10 cellular contexts compared by ENCODE assay signal in genomic region chr11:65298655-65299179, GRCh38. TPM values are rescaled to one million over a fixed set of nuclear protein-coding genes. Genes with fewer than 3 reads are reported as not detected.
A peak's percentile ranks its signal among the peaks of the same experiment; 100 is the strongest.
DNase-seq lines count a peak whose midpoint lies in the region; ATAC-seq and TF ChIP-seq lines count a peak whose summit lies in the region.
"Had no signal": no experiment of that assay in that cellular context is flagged by ENCODE, and none has a peak within 500 bp of the region (broad histone marks: within the 10 kb centered on the region; RNA-seq: fewer than 3 reads in every experiment).

No MANE protein-coding gene starts in this region.

- H3K18ac ChIP-seq in neuronal stem cell (ENCODE audit: low read length), result no peak overlapping the region

- no peak overlapping the region for H2BK120ac ChIP-seq in neuronal stem cell (ENCODE audit: low read depth, low read length)

- dilution Hi-C loops in mammary epithelial cell (cut with HindIII; ENCODE audit: low sequenced_read_pairs), result no loop called here

- no TSS peak for BruUV-seq in mammary epithelial cell (replicated peaks; lab: Mats Ljungman, UMichigan)

- ATAC-seq in aorta (ENCODE audit: low FRiP score), result peak; percentile 67
- no peak for ATAC-seq in HG02885 (IDR thresholded peaks at IDR 0.05; ENCODE audit: poor library complexity, unreplicated experiment)

- CTCF ChIA-PET in mammary epithelial cell (lab: Charles Lee; ENCODE audit: low non-redundant PET), result no interaction called here

- H3K9me3 ChIP-seq in breast epithelium (no peaks in the 10 kb centered on the region), mammary epithelial cell (replicated peaks; ENCODE audit: insufficient read depth, low read length) (no peaks in the 10 kb centered on the region), neuronal stem cell (replicated peaks in 1 of 2; ENCODE audit: control insufficient read depth in 2 of 2, insufficient read depth in 1 of 2, low read depth in 1 of 2, low read length in 2 of 2) (no peaks in the 10 kb centered on the region), aorta (ENCODE audit: control insufficient read depth, low read length) (no peaks in the 10 kb centered on the region)

- H3K27me3 ChIP-seq in breast epithelium (no peaks in the 10 kb centered on the region), mammary epithelial cell (ENCODE audit: insufficient read depth, low read length) (no peaks in the 10 kb centered on the region), neuronal stem cell (ENCODE audit: control insufficient read depth in 3 of 3, insufficient read depth in 3 of 3, low read depth in 1 of 3, low read length in 3 of 3) (no peaks in the 10 kb centered on the region), aorta (ENCODE audit: control insufficient read depth in 1 of 2, insufficient read depth in 2 of 2, low read length in 1 of 2) (no peaks in the 10 kb centered on the region)

- WGBS in mammary epithelial cell (ENCODE audit: low coverage, missing lambda C conversion rate), result 86% methylated on average over 7 of the region's 12 CpGs
- WGBS in neuronal stem cell (ENCODE audit: extremely low coverage in 2 of 2, insufficient read length in 2 of 2, insufficient replicate concordance in 1 of 2), 2 donors, result no CpG with 5 or more reads among the region's 12 CpGs
- 31 to 34% methylated on average over 12 of the region's 12 CpGs for WGBS in aorta, 2 donors

- H4K8ac ChIP-seq in neuronal stem cell (ENCODE audit: low read depth, low read length), result no peak overlapping the region

- H3K4me2 ChIP-seq in mammary epithelial cell (ENCODE audit: insufficient read depth, low read depth, low read length) (no peak overlapping the region), neuronal stem cell (ENCODE audit: insufficient read depth, low read length, poor library complexity, severe bottlenecking) (no peak overlapping the region)

- no peak overlapping the region for H3K4me3 ChIP-seq in breast epithelium
- no peak overlapping the region for H3K4me3 ChIP-seq in mammary epithelial cell (replicated peaks in 1 of 3; ENCODE audit: insufficient read depth in 1 of 3, low read depth in 2 of 3, low read length in 3 of 3)
- no peak overlapping the region for H3K4me3 ChIP-seq in neuronal stem cell (ENCODE audit: low read length in 2 of 2)
- H3K4me3 ChIP-seq in aorta (ENCODE audit: low read length in 2 of 2), result no peak overlapping the region

- no peak overlapping the region for H2BK5ac ChIP-seq in neuronal stem cell (ENCODE audit: low read length)

- H3K79me2 ChIP-seq in mammary epithelial cell (ENCODE audit: insufficient read depth, low read length), result no peaks in the 10 kb centered on the region

- DNase-seq in breast epithelium (ENCODE audit: low spot score in 2 of 2) (no peak), mammary epithelial cell (no peak), head of caudate nucleus (peak; percentile 60 to 95 (median 82)), neuronal stem cell (ENCODE audit: low spot score) (no peak), aorta (peak; percentile 75 to 80), DMS153 (lab: John Stamatoyannopoulos, UW) (no peak), amniotic stem cell (lab: John Stamatoyannopoulos, UW) (no peak)
- DNase-seq: 8988T, NCI-H187 had no signal

- H3K36me3 ChIP-seq in breast epithelium (no peaks in the 10 kb centered on the region), mammary epithelial cell (ENCODE audit: insufficient read depth, low read length) (peaks cover 6% of the 10 kb centered on the region), neuronal stem cell (replicated peaks in 1 of 2; ENCODE audit: control insufficient read depth in 2 of 2, insufficient read depth in 2 of 2, low read length in 2 of 2) (peaks cover 43 to 88% of the 10 kb centered on the region in 2 donors), aorta (ENCODE audit: control insufficient read depth in 1 of 2, insufficient read depth in 2 of 2, low read length in 1 of 2) (no peaks in the 10 kb centered on the region)

- H2BK12ac ChIP-seq in neuronal stem cell (ENCODE audit: low read length), result no peak overlapping the region

- no peaks in the 10 kb centered on the region for H3K79me1 ChIP-seq in neuronal stem cell (ENCODE audit: low read depth, low read length)

- H2AK5ac ChIP-seq in neuronal stem cell (ENCODE audit: low read depth, low read length), result no peak overlapping the region

- H3K14ac ChIP-seq in neuronal stem cell (ENCODE audit: low read length), result no peak overlapping the region

- no peak overlapping the region for H3K23ac ChIP-seq in neuronal stem cell (ENCODE audit: low read depth, low read length, poor library complexity)

- TF ChIP-seq CTCF in breast epithelium (IDR thresholded peaks at IDR 0.05) (no peak), mammary epithelial cell (conservative IDR thresholded peaks at IDR 0.05 in 1 of 2, IDR thresholded peaks at IDR 0.05 in 1 of 2; ENCODE audit: extremely low read depth in 1 of 2, insufficient read depth in 1 of 2, low read depth in 1 of 2, low read length in 2 of 2) (no peak)

- H4K20me1 ChIP-seq in mammary epithelial cell (ENCODE audit: insufficient read depth, low read length), result no peaks in the 10 kb centered on the region

- H3K27ac ChIP-seq in breast epithelium (peak overlapping the region; percentile 36 to 85), mammary epithelial cell (ENCODE audit: insufficient read depth, low read depth, low read length) (no peak overlapping the region), neuronal stem cell (replicated peaks; ENCODE audit: low read length) (no peak overlapping the region), aorta (ENCODE audit: low read depth in 1 of 2, low read length in 2 of 2) (peak overlapping the region in 1 of 2 donors; percentile 28)

- no peak overlapping the region for H4K91ac ChIP-seq in neuronal stem cell (ENCODE audit: low read depth, low read length, poor library complexity)

- intact Hi-C loops in breast epithelium (cut with DNase I; ENCODE audit: low total_unique reads) (no loop called here), mammary epithelial cell (cut with micrococcal nuclease) (no loop called here), head of caudate nucleus (cut with DNase I) (no loop called here), aorta (cut with DNase I) (no loop called here)

- H2BK15ac ChIP-seq in neuronal stem cell (ENCODE audit: low read length), result no peak overlapping the region

- no peak for TF ChIP-seq POLR2A in breast epithelium (IDR thresholded peaks at IDR 0.05)

- no peak overlapping the region for H3K4ac ChIP-seq in neuronal stem cell (ENCODE audit: low read length)

- H3K4me1 ChIP-seq in breast epithelium (no peaks in the 10 kb centered on the region), mammary epithelial cell (ENCODE audit: insufficient read depth, low read length) (no peaks in the 10 kb centered on the region), neuronal stem cell (ENCODE audit: control insufficient read depth in 2 of 2, insufficient read depth in 1 of 2, low read depth in 1 of 2, low read length in 2 of 2) (peaks cover 9 to 30% of the 10 kb centered on the region in 2 donors), aorta (ENCODE audit: control insufficient read depth in 1 of 2, insufficient read depth in 2 of 2, low read length in 2 of 2) (no peaks in the 10 kb centered on the region)

- in situ Hi-C loops in mammary epithelial cell (cut with MboI; ENCODE audit: low sequenced_read_pairs in 2 of 2), result no loop called here

- H2AFZ ChIP-seq in mammary epithelial cell (ENCODE audit: low read depth, low read length) (no peak overlapping the region), neuronal stem cell (ENCODE audit: low read length) (peak overlapping the region; percentile 77)

- no peak overlapping the region for H3K9ac ChIP-seq in mammary epithelial cell (ENCODE audit: insufficient read depth, low read length)
- H3K9ac ChIP-seq in neuronal stem cell (ENCODE audit: low read depth, low read length, poor library complexity), result no peak overlapping the region

RNA-seq across cellular contexts. Expression of gene CDC42EP2, which starts 15.9 kb away (rescaled TPM):
- total RNA-seq in breast epithelium (10 to 100 TPM; 11.3 to 20.8 (median 13.4) TPM), mammary epithelial cell (10 to 100 TPM in 1 of 2 donors, 1 to 10 TPM in 1; 6.8 to 24.8 TPM), aorta (10 to 100 TPM; 16.2 to 20.9 TPM)
- polyA plus RNA-seq in mammary epithelial cell (21.8 TPM), aorta (1 to 10 TPM; 2.3 to 3.5 TPM)
- polyA minus RNA-seq in mammary epithelial cell, result 41.6 TPM
- 1.4 TPM for polyA plus RNA-seq in neuronal stem cell (2013, experiment 1 of 2)
- 1.6 TPM for polyA plus RNA-seq in neuronal stem cell (2013, experiment 2 of 2)

RNA-seq across cellular contexts. Expression of gene DPF2, which starts 34.9 kb away (rescaled TPM):
- 10 to 100 TPM; 30.7 to 44.8 (median 39.7) TPM for total RNA-seq in breast epithelium
- 10 to 100 TPM; 31.0 to 54.6 TPM for total RNA-seq in mammary epithelial cell
- 32.7 TPM for polyA plus RNA-seq in mammary epithelial cell
- polyA minus RNA-seq in mammary epithelial cell, result 80.0 TPM
- polyA plus RNA-seq in neuronal stem cell (2013, experiment 1 of 2), result 78.6 TPM
- 77.3 TPM for polyA plus RNA-seq in neuronal stem cell (2013, experiment 2 of 2)
- total RNA-seq in aorta, result 10 to 100 TPM; 51.3 to 59.6 TPM
- 10 to 100 TPM; 16.4 to 41.1 TPM for polyA plus RNA-seq in aorta

RNA-seq across cellular contexts. Expression of gene POLA2, which starts 37.0 kb away (rescaled TPM):
- total RNA-seq in breast epithelium (10 to 100 TPM in 2 of 3 donors, 1 to 10 TPM in 1; 6.4 to 17.9 (median 13.8) TPM), mammary epithelial cell (10 to 100 TPM in 1 of 2 donors, 1 to 10 TPM in 1; 7.7 to 21.8 TPM), aorta (1 to 10 TPM; 3.4 to 9.2 TPM)
- polyA plus RNA-seq in mammary epithelial cell (38.8 TPM), aorta (1 to 10 TPM; 3.0 to 4.1 TPM)
- 62.1 TPM for polyA minus RNA-seq in mammary epithelial cell
- polyA plus RNA-seq in neuronal stem cell (2013, experiment 1 of 2), result 13.5 TPM
- 13.4 TPM for polyA plus RNA-seq in neuronal stem cell (2013, experiment 2 of 2)

RNA-seq across cellular contexts. Expression of gene TIGD3, which starts 55.8 kb away (rescaled TPM):
- total RNA-seq in breast epithelium (1 to 10 TPM in 1 of 3 donors, under 1 TPM in 1, not detected in 1; 0.29 to 1.3 TPM), mammary epithelial cell (not detected), aorta (under 1 TPM in 1 of 2 donors, not detected in 1; 0.16 TPM)
- polyA plus RNA-seq in mammary epithelial cell (0.03 TPM), aorta (under 1 TPM in 1 of 2 donors, not detected in 1; 0.88 TPM)
- polyA minus RNA-seq in mammary epithelial cell, result not detected
- polyA plus RNA-seq in neuronal stem cell (2013, experiment 1 of 2), result 1.8 TPM
- polyA plus RNA-seq in neuronal stem cell (2013, experiment 2 of 2), result 1.6 TPM

Comparison
In these comparisons a context has a peak if more than half of its experiments do, and no peak if none do; other contexts are left out.
1. H3K27ac ChIP-seq: peak in breast epithelium (2 of 2); none in mammary epithelial cell (single experiment) and neuronal stem cell (single experiment).
2. DNase-seq: peak in head of caudate nucleus (42 of 42) and aorta (2 of 2); none in breast epithelium (0 of 2), mammary epithelial cell (single experiment), neuronal stem cell (single experiment), DMS153 (single experiment) and amniotic stem cell (single experiment).